Comparison of ENCODE assay signal across 21 cellular contexts in genomic region chr3:193947636-193948035, GRCh38.
"Had no signal": no experiment of that assay in that cellular context is flagged by ENCODE, and none has a peak within 500 bp of the region (broad histone marks: within the 10 kb centered on the region; RNA-seq: fewer than 3 reads in every experiment).

No MANE protein-coding gene starts in this region.

- H3K4me1 ChIP-seq: adrenal gland, body of pancreas had no signal

- H3K4me3 ChIP-seq: adrenal gland, body of pancreas, K562 had no signal

- H3K4me3 Mint-ChIP-seq: activated CD4-positive, alpha-beta memory T cell treated with anti-CD3 and anti-CD28 coated beads, Interleukin-2, amount 10 ng/mL, durations not matched to agents 7 days and 5 days; activated naive CD8-positive, alpha-beta T cell treated with anti-CD3 and anti-CD28 coated beads, Interleukin-2, amount 10 ng/mL, durations not matched to agents 7 days and 5 days; activated T-cell treated with anti-CD3 and anti-CD28 coated beads, Interleukin-2, amount 50 U/mL, for 72 hours; T-helper 17 cell had no signal

- H3K27ac Mint-ChIP-seq: activated CD4-positive, alpha-beta memory T cell treated with anti-CD3 and anti-CD28 coated beads, Interleukin-2, amount 10 ng/mL, durations not matched to agents 7 days and 5 days; activated naive CD8-positive, alpha-beta T cell treated with anti-CD3 and anti-CD28 coated beads, Interleukin-2, amount 10 ng/mL, durations not matched to agents 7 days and 5 days; activated T-cell treated with anti-CD3 and anti-CD28 coated beads, Interleukin-2, amount 50 U/mL, for 72 hours; activated T-helper 2 cell treated with anti-CD3 and anti-CD28 coated beads, Interferon-gamma antibody, Interleukin-2, Interleukin-4, amounts not matched to agents 10 μg/mL and 5 μg/mL and 100 μg/mL, durations not matched to agents 14 hours and 24 hours and 36 hours; T-helper 17 cell had no signal

- H3K9me3 ChIP-seq: adrenal gland, body of pancreas had no signal

- DNase-seq: activated CD4-positive, alpha-beta memory T cell treated with anti-CD3 and anti-CD28 coated beads, Interleukin-2, amount 10 ng/mL, durations not matched to agents 7 days and 5 days; activated CD4-positive, alpha-beta T cell treated with anti-CD3 and anti-CD28 coated beads, Interleukin-2, amount 50 U/mL, for 1 hour; activated CD4-positive, CD25-positive, alpha-beta regulatory T cell; activated gamma-delta T cell treated with Interleukin-2 at 50 U/mL for 16 hours; activated naive CD4-positive, alpha-beta T cell treated with anti-CD3 and anti-CD28 coated beads, Interleukin-2, amount 50 U/mL, for 16 hours; activated naive CD8-positive, alpha-beta T cell treated with anti-CD3 and anti-CD28 coated beads, Interleukin-2, amount 10 ng/mL, durations not matched to agents 7 days and 5 days; activated T-cell treated with anti-CD3 and anti-CD28 coated beads for 4 hours; activated T-cell treated with anti-CD3 and anti-CD28 coated beads, Interleukin-2, amount 50 U/mL, for 72 hours; adrenal gland; aorta; body of pancreas; Karpas-422; NCI-H1048; NCI-H2081 treated with DMSO at 0.1 percent for 48 hours; NCI-H446; SIG-M5; T-helper 17 cell; T-helper 9 cell had no signal

- H3K27ac ChIP-seq: adrenal gland, body of pancreas, VCaP had no signal

- H3K36me3 ChIP-seq: adrenal gland had no signal

- H3K9me3 Mint-ChIP-seq: activated CD4-positive, alpha-beta memory T cell treated with anti-CD3 and anti-CD28 coated beads, Interleukin-2, amount 10 ng/mL, durations not matched to agents 7 days and 5 days; activated naive CD8-positive, alpha-beta T cell treated with anti-CD3 and anti-CD28 coated beads, Interleukin-2, amount 10 ng/mL, durations not matched to agents 7 days and 5 days; activated T-cell treated with anti-CD3 and anti-CD28 coated beads, Interleukin-2, amount 50 U/mL, for 72 hours; activated T-helper 2 cell treated with anti-CD3 and anti-CD28 coated beads, Interferon-gamma antibody, Interleukin-2, Interleukin-4, amounts not matched to agents 10 μg/mL and 5 μg/mL and 100 μg/mL, durations not matched to agents 14 hours and 24 hours and 36 hours had no signal

- ATAC-seq: activated T-cell treated with anti-CD3 and anti-CD28 coated beads, Interleukin-2, amount 50 U/mL, for 72 hours; K562; T-helper 17 cell had no signal

- H3K36me3 Mint-ChIP-seq: activated naive CD8-positive, alpha-beta T cell treated with anti-CD3 and anti-CD28 coated beads, Interleukin-2, amount 10 ng/mL, durations not matched to agents 7 days and 5 days had no signal

- H3K4me1 Mint-ChIP-seq: activated CD4-positive, alpha-beta memory T cell treated with anti-CD3 and anti-CD28 coated beads, Interleukin-2, amount 10 ng/mL, durations not matched to agents 7 days and 5 days; activated naive CD8-positive, alpha-beta T cell treated with anti-CD3 and anti-CD28 coated beads, Interleukin-2, amount 10 ng/mL, durations not matched to agents 7 days and 5 days had no signal

- H3K27me3 ChIP-seq: adrenal gland, body of pancreas had no signal
